27 cellular contexts compared by ENCODE assay signal in the genomic region with DNA sequence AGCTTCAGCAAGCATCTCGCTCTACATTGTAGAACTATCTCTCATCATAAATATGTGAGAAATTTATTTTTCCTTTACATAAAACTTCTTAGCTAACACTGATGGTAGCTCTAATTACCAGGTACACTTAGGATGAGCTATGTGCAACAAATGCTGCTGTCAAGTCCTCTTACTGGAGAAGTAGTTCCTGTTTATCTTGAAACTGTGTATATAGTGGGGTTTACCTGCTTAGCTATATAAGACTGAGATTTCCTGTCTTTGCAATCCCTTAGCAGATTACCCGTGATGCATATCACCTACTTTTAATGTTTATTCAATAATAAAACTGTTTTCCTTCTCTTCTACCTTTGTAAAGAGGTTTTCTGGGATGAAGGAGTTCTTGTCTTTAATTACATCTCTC.
"Had no signal": no experiment of that assay in that cellular context is flagged by ENCODE, and none has a peak within 500 bp of the region (broad histone marks: within the 10 kb centered on the region; RNA-seq: fewer than 3 reads in every experiment).

No MANE protein-coding gene starts in this region.

- H3K4me3 Mint-ChIP-seq: stimulated activated effector memory CD8-positive, alpha-beta T cell treated with anti-CD3 and anti-CD28 coated beads, Interleukin-12 subunit alpha, Interleukin-12 subunit beta, amount 100 ng/mL, for 72 hours; stimulated activated memory B cell treated with anti-CD40 and anti-IgM and Interleukin-4, amounts not matched to agents 10 μg/mL and 1 μg/mL and 100 μg/mL, for 72 hours; stimulated activated naive B cell treated with anti-CD40 and anti-IgM and Interleukin-4, amounts not matched to agents 10 μg/mL and 1 μg/mL and 100 μg/mL, for 72 hours; stimulated activated naive CD8-positive, alpha-beta T cell treated with anti-CD3 and anti-CD28 coated beads, Interleukin-15, amount 100 ng/mL, for 72 hours; stimulated activated naive CD8-positive, alpha-beta T cell treated with anti-CD3 and anti-CD28 coated beads, Interleukin-15, Interleukin-2, amounts not matched to agents 100 ng/mL and 50 ng/mL, for 24 hours; type B pancreatic cell had no signal

- H3K9me3 ChIP-seq: stomach, suprapubic skin, testis, thoracic aorta, thyroid gland, tibial artery, tibial nerve, transverse colon, upper lobe of left lung, upper lobe of right lung, uterus, vagina had no signal

- H3K27me3 Mint-ChIP-seq: stimulated activated naive B cell treated with anti-CD40 and anti-IgM and Interleukin-4, amounts not matched to agents 10 μg/mL and 1 μg/mL and 100 μg/mL, for 72 hours; stimulated activated naive CD8-positive, alpha-beta T cell treated with anti-CD3 and anti-CD28 coated beads, Interleukin-15, amount 100 ng/mL, for 72 hours; stimulated activated naive CD8-positive, alpha-beta T cell treated with anti-CD3 and anti-CD28 coated beads, Interleukin-15, Interleukin-2, amounts not matched to agents 100 ng/mL and 50 ng/mL, for 24 hours; type B pancreatic cell had no signal

- ATAC-seq: stimulated activated effector memory CD8-positive, alpha-beta T cell treated with anti-CD3 and anti-CD28 coated beads, Interleukin-12 subunit alpha, Interleukin-12 subunit beta, amount 100 ng/mL, for 72 hours; stimulated activated memory B cell treated with anti-CD40 and anti-IgM and Interleukin-4, amounts not matched to agents 10 μg/mL and 1 μg/mL and 100 μg/mL, for 72 hours; stimulated activated naive B cell treated with anti-CD40 and anti-IgM and Interleukin-4, amounts not matched to agents 10 μg/mL and 1 μg/mL and 100 μg/mL, for 72 hours; stimulated activated naive CD8-positive, alpha-beta T cell treated with anti-CD3 and anti-CD28 coated beads, Interleukin-15, amount 100 ng/mL, for 72 hours; stimulated activated naive CD8-positive, alpha-beta T cell treated with anti-CD3 and anti-CD28 coated beads, Interleukin-15, Interleukin-2, amounts not matched to agents 100 U/mL and 50 U/mL, for 24 hours; upper lobe of right lung had no signal

- H3K9me3 Mint-ChIP-seq: stimulated activated effector memory CD8-positive, alpha-beta T cell treated with anti-CD3 and anti-CD28 coated beads, Interleukin-12 subunit alpha, Interleukin-12 subunit beta, amount 100 ng/mL, for 72 hours; stimulated activated memory B cell treated with anti-CD40 and anti-IgM and Interleukin-4, amounts not matched to agents 10 μg/mL and 1 μg/mL and 100 μg/mL, for 72 hours; stimulated activated naive B cell treated with anti-CD40 and anti-IgM and Interleukin-4, amounts not matched to agents 10 μg/mL and 1 μg/mL and 100 μg/mL, for 72 hours; stimulated activated naive CD8-positive, alpha-beta T cell treated with anti-CD3 and anti-CD28 coated beads, Interleukin-15, amount 100 ng/mL, for 72 hours; stimulated activated naive CD8-positive, alpha-beta T cell treated with anti-CD3 and anti-CD28 coated beads, Interleukin-15, Interleukin-2, amounts not matched to agents 100 ng/mL and 50 ng/mL, for 24 hours; type B pancreatic cell had no signal

- DNase-seq: stimulated activated CD4-positive, alpha-beta T cell treated with anti-CD3 and anti-CD28 coated beads, Interleukin-2, amount 100 ng/mL, for 48 hours; stimulated activated CD4-positive, alpha-beta T cell treated with anti-CD3 and anti-CD28 coated beads, Interleukin-4, amount 100 ng/mL, for 1 hour; stimulated activated CD4-positive, alpha-beta T cell treated with anti-CD3 and anti-CD28 coated beads, Interleukin-4, amount 100 ng/mL, for 24 hours; stimulated activated CD4-positive, alpha-beta T cell treated with anti-CD3 and anti-CD28 coated beads, Interleukin-4, amount 100 ng/mL, for 4 hours; stimulated activated CD8-positive, alpha-beta memory T cell treated with anti-CD3 and anti-CD28 coated beads, Interleukin-4, amount 100 ng/mL, for 48 hours; stimulated activated naive B cell treated with anti-CD40 and anti-IgM and Interleukin-4, amounts not matched to agents 10 μg/mL and 1 μg/mL and 100 μg/mL, for 72 hours; stimulated activated naive CD4-positive, alpha-beta T cell treated with Interleukin-2 at 50 U/mL for 16 hours; stimulated activated naive CD8-positive, alpha-beta T cell treated with anti-CD3 and anti-CD28 coated beads, Interleukin-15, amount 100 ng/mL, for 72 hours; stimulated activated naive CD8-positive, alpha-beta T cell treated with anti-CD3 and anti-CD28 coated beads, Interleukin-15, Interleukin-2, amounts not matched to agents 100 U/mL and 50 U/mL, for 24 hours; stomach; substantia nigra; testis; thyroid gland; tibial artery; transverse colon; trophoblast cell; upper lobe of left lung; upper lobe of right lung; uterus had no signal

- H3K4me3 ChIP-seq: stomach, suprapubic skin, testis, thoracic aorta, thyroid gland, tibial artery, tibial nerve, transverse colon, upper lobe of left lung, upper lobe of right lung, uterus, vagina had no signal

- H3K27me3 ChIP-seq: stomach, suprapubic skin, testis, thyroid gland, tibial artery, tibial nerve, transverse colon, upper lobe of left lung, upper lobe of right lung, uterus, vagina had no signal

- H3K4me1 ChIP-seq: stomach, thyroid gland, transverse colon, upper lobe of right lung, uterus had no signal

- H3K27ac ChIP-seq: stomach, suprapubic skin, testis, thoracic aorta, thyroid gland, tibial artery, tibial nerve, transverse colon, upper lobe of left lung, upper lobe of right lung, uterus, vagina had no signal

- H3K4me1 Mint-ChIP-seq: stimulated activated effector memory CD8-positive, alpha-beta T cell treated with anti-CD3 and anti-CD28 coated beads, Interleukin-12 subunit alpha, Interleukin-12 subunit beta, amount 100 ng/mL, for 72 hours; stimulated activated memory B cell treated with anti-CD40 and anti-IgM and Interleukin-4, amounts not matched to agents 10 μg/mL and 1 μg/mL and 100 μg/mL, for 72 hours; stimulated activated naive B cell treated with anti-CD40 and anti-IgM and Interleukin-4, amounts not matched to agents 10 μg/mL and 1 μg/mL and 100 μg/mL, for 72 hours had no signal

- H3K27ac Mint-ChIP-seq: stimulated activated effector memory CD8-positive, alpha-beta T cell treated with anti-CD3 and anti-CD28 coated beads, Interleukin-12 subunit alpha, Interleukin-12 subunit beta, amount 100 ng/mL, for 72 hours; stimulated activated memory B cell treated with anti-CD40 and anti-IgM and Interleukin-4, amounts not matched to agents 10 μg/mL and 1 μg/mL and 100 μg/mL, for 72 hours; stimulated activated naive B cell treated with anti-CD40 and anti-IgM and Interleukin-4, amounts not matched to agents 10 μg/mL and 1 μg/mL and 100 μg/mL, for 72 hours; stimulated activated naive CD8-positive, alpha-beta T cell treated with anti-CD3 and anti-CD28 coated beads, Interleukin-15, amount 100 ng/mL, for 72 hours; stimulated activated naive CD8-positive, alpha-beta T cell treated with anti-CD3 and anti-CD28 coated beads, Interleukin-15, Interleukin-2, amounts not matched to agents 100 ng/mL and 50 ng/mL, for 24 hours; type B pancreatic cell had no signal

- H3K36me3 ChIP-seq: stomach, suprapubic skin, thoracic aorta, thyroid gland, tibial artery, tibial nerve, transverse colon, upper lobe of left lung, upper lobe of right lung, uterus, vagina had no signal

- H3K36me3 Mint-ChIP-seq: stimulated activated effector memory CD8-positive, alpha-beta T cell treated with anti-CD3 and anti-CD28 coated beads, Interleukin-12 subunit alpha, Interleukin-12 subunit beta, amount 100 ng/mL, for 72 hours; stimulated activated memory B cell treated with anti-CD40 and anti-IgM and Interleukin-4, amounts not matched to agents 10 μg/mL and 1 μg/mL and 100 μg/mL, for 72 hours; stimulated activated naive B cell treated with anti-CD40 and anti-IgM and Interleukin-4, amounts not matched to agents 10 μg/mL and 1 μg/mL and 100 μg/mL, for 72 hours; type B pancreatic cell had no signal
